8 cellular contexts compared by ENCODE assay signal in genomic region chr9:133133680-133134418, GRCh38. TPM values are rescaled to one million over a fixed set of nuclear protein-coding genes. Genes with fewer than 3 reads are reported as not detected.
DNase-seq lines count a peak whose midpoint lies in the region; ATAC-seq, FAIRE-seq and TF ChIP-seq lines count a peak whose summit lies in the region.

No MANE protein-coding gene starts in this region.

- peak overlapping the region; percentile 98 for H3K27ac Mint-ChIP-seq in MCF 10A (ENCODE audit: low read depth, unreplicated experiment)

- H3K4me1 Mint-ChIP-seq in MCF 10A (ENCODE audit: insufficient read depth, unreplicated experiment): peaks cover 27% of the 10 kb centered on the region

- peak; percentile 92 for FAIRE-seq in GM12892 (lab: Jason Lieb, UNC)
- peak; percentile 70 for FAIRE-seq in islet of Langerhans (lab: Jason Lieb, UNC)

- TSS peak; percentile 96 for BruUV-seq in MCF 10A (replicated peaks; lab: Mats Ljungman, UMichigan)

- DNase-seq in GM12892 (ENCODE audit: insufficient read length): peak; percentile 97
- DNase-seq in NCI-H128 (lab: John Stamatoyannopoulos, UW; ENCODE audit: unreplicated experiment): peak; percentile 36
- DNase-seq in WERI-Rb-1: no peak
- DNase-seq in MCF 10A (ENCODE audit: unreplicated experiment): peak; percentile 98
- peak; percentile 64 to 83 (median 80) for DNase-seq in stimulated activated CD4-positive, alpha-beta T cell treated with anti-CD3 and anti-CD28 coated beads, Interleukin-12 subunit alpha, Interleukin-12 subunit beta, amount 100 ng/mL, for 48 hours (ENCODE audit: low read depth in 2 of 3, low spot score in 1 of 3)
- no peak for DNase-seq in SKM-1 (lab: John Stamatoyannopoulos, UW; ENCODE audit: unreplicated experiment)

- peak; percentile 57 for TF ChIP-seq POLR2A in GM12892 (IDR thresholded peaks at IDR 0.05; ENCODE audit: low read depth, low read length)

- H3K36me3 Mint-ChIP-seq in MCF 10A (ENCODE audit: insufficient read depth, unreplicated experiment): peaks cover 8% of the 10 kb centered on the region

- H3K27me3 ChIP-seq in WERI-Rb-1 (ENCODE audit: insufficient read depth, low read depth, severe bottlenecking): no peaks in the 10 kb centered on the region

- peak overlapping the region; percentile 56 for H3K27ac ChIP-seq in WERI-Rb-1

- H3K4me3 Mint-ChIP-seq in MCF 10A (ENCODE audit: unreplicated experiment): peak overlapping the region; percentile 44

- CTCF ChIA-PET in MCF 10A (lab: Yijun Ruan, JAX): interaction anchor here (0.5 to 7.6 kb wide), 9 partner anchors 12 to 1723 kb away, joined by 3 to 119 read pairs (median 3); partner anchors contain the start of gene GTF3C5

- H3K4me3 ChIP-seq in WERI-Rb-1 (ENCODE audit: low read depth, low read length): no peak overlapping the region

- TF ChIP-seq CTCF in WERI-Rb-1 (IDR thresholded peaks at IDR 0.05; ENCODE audit: low read depth, low read length) (no peak), MCF 10A (IDR thresholded peaks at IDR 0.05; ENCODE audit: unreplicated experiment) (no peak)

- H3K9me3 Mint-ChIP-seq in MCF 10A (ENCODE audit: unreplicated experiment): no peaks in the 10 kb centered on the region

- no peaks in the 10 kb centered on the region for H3K9me3 ChIP-seq in WERI-Rb-1 (ENCODE audit: severe bottlenecking)

- H3K36me3 ChIP-seq in WERI-Rb-1: peaks cover 5% of the 10 kb centered on the region; the same call in 1 of the 2 replicates

- peak; percentile 78 for ATAC-seq in HG02642 (IDR thresholded peaks at IDR 0.05; ENCODE audit: poor library complexity, unreplicated experiment)

- H3K27me3 Mint-ChIP-seq in MCF 10A (ENCODE audit: insufficient read depth, unreplicated experiment): no peaks in the 10 kb centered on the region

- POLR2A ChIA-PET in MCF 10A (lab: Yijun Ruan, JAX): interaction anchor here (0.6 to 5.0 kb wide), 14 partner anchors 9 to 353 kb away, joined by 3 to 53 read pairs (median 3); partner anchors contain the start of genes GTF3C5 and RALGDS

- intact Hi-C loops in MCF 10A (cut with micrococcal nuclease): loop anchor here (1.0 kb wide), 1 partner anchor 31 kb away; no protein-coding TSS in a partner anchor

RNA-seq across cellular contexts. Expression of gene RALGDS, which starts 12.8 kb away (rescaled TPM):
- 24.6 TPM for polyA plus RNA-seq in GM12892 (2012; ENCODE audit: missing spikeins)
- 14.2 and 15.4 TPM in 2 replicates for total RNA-seq in MCF 10A (2022)

RNA-seq across cellular contexts. Expression of gene GBGT1, which starts 29.9 kb away (rescaled TPM):
- 3.5 TPM for polyA plus RNA-seq in GM12892 (2012; ENCODE audit: missing spikeins)
- not detected in 2 replicates for total RNA-seq in MCF 10A (2022)

Comparison
In these comparisons a context has a peak if more than half of its experiments do, and no peak if none do; other contexts are left out.
1. DNase-seq: peak in GM12892 (single experiment), NCI-H128 (single experiment), MCF 10A (single experiment) and stimulated activated CD4-positive, alpha-beta T cell treated with anti-CD3 and anti-CD28 coated beads, Interleukin-12 subunit alpha, Interleukin-12 subunit beta, amount 100 ng/mL, for 48 hours (3 of 3); none in WERI-Rb-1 (single experiment) and SKM-1 (single experiment).